ENCODE assay signal across 8 cellular contexts in genomic region chr3:15858547-15859506, GRCh38.
DNase-seq lines count a peak whose midpoint lies in the region; ATAC-seq and TF ChIP-seq lines count a peak whose summit lies in the region.

No MANE protein-coding gene starts in this region.

- peak overlapping the region; percentile 77 to 85 for H3K27ac ChIP-seq in tibial artery

- peak; percentile 18 for DNase-seq in AG08396 (ENCODE audit: low spot score)
- DNase-seq in NOMO-1 (lab: John Stamatoyannopoulos, UW; ENCODE audit: unreplicated experiment in 2 of 2) = peak; percentile 45 to 49
- DNase-seq in activated T-cell treated with anti-CD3 and anti-CD28 coated beads, Interleukin-2, amount 50 U/mL, for 4 hours = peak; percentile 55
- DNase-seq in fibroblast of villous mesenchyme (ENCODE audit: low read depth) = peak; percentile 6
- DNase-seq in occipital lobe (lab: John Stamatoyannopoulos, UW) = peak; percentile 53
- peak in 1 of 2 donors; percentile 72 for DNase-seq in tibial artery

- no peaks in the 10 kb centered on the region for H3K27me3 ChIP-seq in tibial artery

- peak overlapping the region; percentile 93 for H3K4me3 Mint-ChIP-seq in activated T-cell treated with anti-CD3 and anti-CD28 coated beads, Interleukin-2, amount 50 U/mL, for 4 hours

- intact Hi-C loops in tibial artery (cut with DNase I; ENCODE audit: low total_unique reads) = no loop called here

- H3K4me1 Mint-ChIP-seq in activated T-cell treated with anti-CD3 and anti-CD28 coated beads, Interleukin-2, amount 50 U/mL, for 4 hours (ENCODE audit: low read depth) = peaks cover 28% of the 10 kb centered on the region

- TF ChIP-seq CTCF in fibroblast of villous mesenchyme (IDR thresholded peaks at IDR 0.05; ENCODE audit: insufficient read depth, low read depth, low read length) (no peak), tibial artery (IDR thresholded peaks at IDR 0.05) (peak in 1 of 2 experiments; percentile 14)

- peak overlapping the region; percentile 77 for H3K4me3 ChIP-seq in fibroblast of villous mesenchyme (ENCODE audit: low read depth, low read length)
- H3K4me3 ChIP-seq in tibial artery = peak overlapping the region; percentile 83 to 97

- no peaks in the 10 kb centered on the region for H3K9me3 Mint-ChIP-seq in activated T-cell treated with anti-CD3 and anti-CD28 coated beads, Interleukin-2, amount 50 U/mL, for 4 hours

- no peaks in the 10 kb centered on the region for H3K9me3 ChIP-seq in tibial artery

- peak; percentile 43 for ATAC-seq in HG03039 (IDR thresholded peaks at IDR 0.05; ENCODE audit: unreplicated experiment)
- peak; percentile 49 to 54 for ATAC-seq in activated T-cell treated with anti-CD3 and anti-CD28 coated beads, Interleukin-2, amount 50 U/mL, for 4 hours

- H3K36me3 ChIP-seq in tibial artery = no peaks in the 10 kb centered on the region

- H3K27me3 Mint-ChIP-seq in activated T-cell treated with anti-CD3 and anti-CD28 coated beads, Interleukin-2, amount 50 U/mL, for 4 hours (ENCODE audit: low read depth) = no peaks in the 10 kb centered on the region

- peaks cover 14% of the 10 kb centered on the region for H3K36me3 Mint-ChIP-seq in activated T-cell treated with anti-CD3 and anti-CD28 coated beads, Interleukin-2, amount 50 U/mL, for 4 hours (ENCODE audit: insufficient read depth)

- H3K4me1 ChIP-seq in tibial artery = peaks cover 0 to 12% (median 7%) of the 10 kb centered on the region in 4 donors

- peak; percentile 37 for TF ChIP-seq POLR2A in GM18526 (IDR thresholded peaks at IDR 0.05; ENCODE audit: extremely low read depth, insufficient read length)
